Comparison of ENCODE assay signal across 8 cellular contexts in the genomic region with DNA sequence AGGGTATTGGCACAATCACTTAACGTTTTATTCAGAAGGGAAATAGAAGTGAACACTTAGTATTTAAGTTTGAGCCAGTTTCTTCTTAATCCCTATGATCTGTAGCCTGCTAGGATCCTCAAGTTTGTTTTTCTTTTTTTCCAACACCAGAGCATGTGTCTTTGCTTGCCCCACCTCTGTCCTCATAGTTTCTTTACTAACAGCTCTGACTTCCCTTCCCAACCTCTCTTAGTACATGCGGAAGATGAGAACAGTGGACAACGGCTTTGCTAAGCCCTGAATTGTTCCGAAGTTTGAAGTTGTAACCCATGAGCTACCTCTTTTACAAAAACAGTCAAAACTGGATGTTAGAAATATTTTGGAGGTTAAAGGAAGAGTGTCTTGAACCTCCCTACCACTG.
A peak's percentile ranks its signal among the peaks of the same experiment; 100 is the strongest.
DNase-seq lines count a peak whose midpoint lies in the region; ATAC-seq and TF ChIP-seq lines count a peak whose summit lies in the region.

No MANE protein-coding gene starts in this region.

- TF ChIP-seq POLR2A in esophagus muscularis mucosa (IDR thresholded peaks at IDR 0.05; ENCODE audit: low read depth): no peak

- H3K4me1 ChIP-seq in adipocyte (ENCODE audit: control insufficient read depth, insufficient read depth, low read length): peaks cover 3% of the 10 kb centered on the region
- H3K4me1 ChIP-seq in esophagus muscularis mucosa: no peaks in the 10 kb centered on the region

- intact Hi-C loops in esophagus muscularis mucosa (cut with DNase I): no loop called here

- H3K4me3 ChIP-seq in adipocyte (ENCODE audit: low read length) (peak overlapping the region; percentile 68), skeletal muscle cell (ENCODE audit: low read depth, low read length) (peak overlapping the region; percentile 1), esophagus muscularis mucosa (no peak overlapping the region)

- peak overlapping the region; percentile 37 for H3K9ac ChIP-seq in adipocyte (ENCODE audit: low read length)

- H3K27me3 ChIP-seq in adipocyte (replicated peaks; ENCODE audit: control insufficient read depth, insufficient read depth, low read length): no peaks in the 10 kb centered on the region
- no peaks in the 10 kb centered on the region for H3K27me3 ChIP-seq in esophagus muscularis mucosa

- WGBS in esophagus muscularis mucosa: 55% methylated on average over 4 of the region's 4 CpGs

- no peak for DNase-seq in adipocyte (ENCODE audit: low read depth)
- no peak for DNase-seq in skeletal muscle cell (ENCODE audit: low read depth)
- no peak for DNase-seq in dedifferentiated amniotic fluid mesenchymal stem cell (ENCODE audit: extremely low spot score)
- DNase-seq in activated effector memory CD4-positive, alpha-beta T cell treated with anti-CD3 and anti-CD28 coated beads, Interleukin-2, amount 50 U/mL, for 16 hours: no peak
- DNase-seq in esophagus muscularis mucosa (ENCODE audit: extremely low spot score): no peak
- no peak for DNase-seq in RKO (ENCODE audit: low spot score)

- ATAC-seq in GM19351 (IDR thresholded peaks at IDR 0.05; ENCODE audit: unreplicated experiment) (peak; percentile 36), HG03097 (IDR thresholded peaks at IDR 0.05; ENCODE audit: low FRiP score, unreplicated experiment) (peak; percentile 33)

- no peak for TF ChIP-seq EP300 in esophagus muscularis mucosa (IDR thresholded peaks at IDR 0.05)

- H3K9me3 ChIP-seq in adipocyte (ENCODE audit: control insufficient read depth, low read length) (peaks cover 5% of the 10 kb centered on the region), esophagus muscularis mucosa (peaks cover 0 to 14% (median 5%) of the 10 kb centered on the region in 4 donors)

- H3K27ac ChIP-seq in esophagus muscularis mucosa (replicated peaks in 1 of 4): no peak overlapping the region

- no peaks in the 10 kb centered on the region for H3K36me3 ChIP-seq in adipocyte (ENCODE audit: control insufficient read depth, insufficient read depth, low read length, severe bottlenecking)
- no peaks in the 10 kb centered on the region for H3K36me3 ChIP-seq in esophagus muscularis mucosa

- TF ChIP-seq CTCF in esophagus muscularis mucosa (IDR thresholded peaks at IDR 0.05): no peak

Comparison
In these comparisons a context has a peak if more than half of its experiments do, and no peak if none do; other contexts are left out.
1. H3K4me3 ChIP-seq: peak in adipocyte (single experiment) and skeletal muscle cell (single experiment); none in esophagus muscularis mucosa (0 of 4).